ENCODE assay signal across 6 cellular contexts in the genomic region with DNA sequence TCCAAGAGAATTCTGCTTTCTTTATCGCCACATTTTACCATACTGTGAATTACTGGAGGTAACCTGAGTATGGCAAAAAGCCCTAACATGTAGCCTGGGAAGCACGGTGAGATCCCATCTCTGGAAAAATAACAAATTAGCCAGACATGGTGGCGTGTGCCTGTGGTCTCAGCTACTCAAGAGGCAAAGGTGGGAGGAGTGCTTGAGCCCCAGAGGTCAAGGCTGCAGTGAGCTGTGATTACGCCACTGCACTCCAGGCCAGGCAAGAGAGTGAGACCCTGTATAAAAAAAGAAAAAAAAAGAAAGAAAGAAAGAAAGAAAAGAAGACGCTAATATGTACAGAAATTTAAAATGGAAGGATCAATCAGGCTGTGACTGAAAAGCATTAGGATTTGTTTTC.
"Had no signal": no experiment of that assay in that cellular context is flagged by ENCODE, and none has a peak within 500 bp of the region (broad histone marks: within the 10 kb centered on the region; RNA-seq: fewer than 3 reads in every experiment).

No MANE protein-coding gene starts in this region.

- DNase-seq: GM23248, H9, HCEC 1CT, IMR-90 had no signal

- H2AFZ ChIP-seq: GM23248 had no signal

- H3K4me3 Mint-ChIP-seq: H9 had no signal

- H3K27ac Mint-ChIP-seq: H9 had no signal

- ATAC-seq: K562 had no signal

- H3K9ac ChIP-seq: GM23248 had no signal

- H3K27ac ChIP-seq: GM23248, HL-60 had no signal

- H3K4me3 ChIP-seq: GM23248, K562 had no signal
